ENCODE assay signal across 13 cellular contexts in the genomic region with DNA sequence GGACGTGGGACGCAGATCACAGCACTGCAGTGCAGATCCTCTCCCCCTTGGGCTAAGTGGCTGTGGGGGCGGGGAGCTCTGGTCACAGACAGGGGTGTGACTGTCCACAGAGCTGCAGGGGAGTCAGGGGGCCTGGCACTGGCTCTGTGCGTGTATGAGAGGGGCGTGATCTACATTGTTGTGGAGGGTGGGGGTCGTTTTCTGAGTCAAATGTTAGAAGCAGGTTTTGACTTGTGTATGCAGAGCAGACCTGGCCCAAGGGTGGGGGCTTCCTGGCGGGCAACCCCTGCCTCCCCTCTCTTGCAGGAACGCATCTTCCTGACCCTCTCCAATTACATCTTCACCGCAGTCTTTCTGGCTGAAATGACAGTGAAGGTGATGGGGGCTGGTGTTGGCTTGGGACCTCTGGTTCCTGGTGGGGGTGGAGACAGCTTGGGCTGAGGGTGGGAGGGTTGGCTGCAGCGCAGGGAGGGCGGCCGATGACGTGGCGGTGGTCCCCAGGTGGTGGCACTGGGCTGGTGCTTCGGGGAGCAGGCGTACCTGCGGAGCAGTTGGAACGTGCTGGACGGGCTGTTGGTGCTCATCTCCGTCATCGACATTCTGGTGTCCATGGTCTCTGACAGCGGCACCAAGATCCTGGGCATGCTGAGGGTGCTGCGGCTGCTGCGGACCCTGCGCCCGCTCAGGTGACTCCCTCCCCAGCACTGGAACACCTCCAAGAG. TPM values are rescaled to one million over a fixed set of nuclear protein-coding genes. Genes with fewer than 3 reads are reported as not detected.
DNase-seq lines count a peak whose midpoint lies in the region; ATAC-seq and TF ChIP-seq lines count a peak whose summit lies in the region.
"Had no signal": no experiment of that assay in that cellular context is flagged by ENCODE, and none has a peak within 500 bp of the region (broad histone marks: within the 10 kb centered on the region; RNA-seq: fewer than 3 reads in every experiment).

No MANE protein-coding gene starts in this region.

- H3K79me2 ChIP-seq in MM.1S (ENCODE audit: low read length) = no peaks in the 10 kb centered on the region

- no peak overlapping the region for H3K4me3 Mint-ChIP-seq in endothelial cell (ENCODE audit: unreplicated experiment)
- peak overlapping the region; percentile 16 for H3K4me3 Mint-ChIP-seq in nephron progenitor cell
- H3K4me3 Mint-ChIP-seq in activated T-cell treated with anti-CD3 and anti-CD28 coated beads, Interleukin-2, amount 50 U/mL, for 4 hours = no peak overlapping the region
- H3K4me3 Mint-ChIP-seq in naive thymus-derived CD4-positive, alpha-beta T cell = no peak overlapping the region
- H3K4me3 Mint-ChIP-seq: CD4-positive, alpha-beta memory T cell had no signal

- peaks cover 89% of the 10 kb centered on the region for H3K27me3 ChIP-seq in MM.1S (replicated peaks; ENCODE audit: insufficient read depth, low read length)
- no peaks in the 10 kb centered on the region for H3K27me3 ChIP-seq in naive thymus-derived CD4-positive, alpha-beta T cell (ENCODE audit: control insufficient read depth in 2 of 2, insufficient read depth in 2 of 2, low read length in 2 of 2)
- H3K27me3 ChIP-seq: BE2C had no signal

- H3K36me3 Mint-ChIP-seq in endothelial cell (ENCODE audit: low read depth, unreplicated experiment) = peaks cover 4% of the 10 kb centered on the region
- no peaks in the 10 kb centered on the region for H3K36me3 Mint-ChIP-seq in nephron progenitor cell (ENCODE audit: low read depth)
- no peaks in the 10 kb centered on the region for H3K36me3 Mint-ChIP-seq in activated T-cell treated with anti-CD3 and anti-CD28 coated beads, Interleukin-2, amount 50 U/mL, for 4 hours (ENCODE audit: insufficient read depth)
- no peaks in the 10 kb centered on the region for H3K36me3 Mint-ChIP-seq in naive thymus-derived CD4-positive, alpha-beta T cell
- H3K36me3 Mint-ChIP-seq: CD4-positive, alpha-beta memory T cell had no signal

- no peaks in the 10 kb centered on the region for H3K9me3 ChIP-seq in HEK293 (ENCODE audit: control insufficient read depth, insufficient read depth, low read depth, low read length)
- H3K9me3 ChIP-seq in MM.1S (replicated peaks; ENCODE audit: insufficient read depth, low read length) = no peaks in the 10 kb centered on the region
- no peaks in the 10 kb centered on the region for H3K9me3 ChIP-seq in naive thymus-derived CD4-positive, alpha-beta T cell (ENCODE audit: control insufficient read depth in 2 of 3, low read length in 3 of 3)
- H3K9me3 ChIP-seq: A549, BE2C had no signal

- H3K27ac ChIP-seq in HEK293 (ENCODE audit: extremely low read depth, low read depth, low read length) (no peak overlapping the region), MM.1S (ENCODE audit: low read length) (no peak overlapping the region)
- no peak overlapping the region for H3K27ac ChIP-seq in naive thymus-derived CD4-positive, alpha-beta T cell (ENCODE audit: low read depth, low read length)
- H3K27ac ChIP-seq: A549, C4-2B had no signal

- H3K27me3 Mint-ChIP-seq in endothelial cell (ENCODE audit: unreplicated experiment) = peaks cover 12% of the 10 kb centered on the region
- peaks cover 46% of the 10 kb centered on the region for H3K27me3 Mint-ChIP-seq in nephron progenitor cell (ENCODE audit: low read depth, poor library complexity)
- peaks cover 36% of the 10 kb centered on the region for H3K27me3 Mint-ChIP-seq in activated T-cell treated with anti-CD3 and anti-CD28 coated beads, Interleukin-2, amount 50 U/mL, for 4 hours (ENCODE audit: low read depth)
- peaks cover 0 to 31% (median 22%) of the 10 kb centered on the region in 5 donors for H3K27me3 Mint-ChIP-seq in naive thymus-derived CD4-positive, alpha-beta T cell

- CTCF ChIA-PET in HEK293 (lab: Yijun Ruan, JAX) = no interaction called here
- CTCF ChIA-PET in naive thymus-derived CD4-positive, alpha-beta T cell (lab: Charles Lee) = no interaction called here

- H3K36me3 ChIP-seq in HEK293 (ENCODE audit: control insufficient read depth in 2 of 2, insufficient read depth in 1 of 2, low read length in 2 of 2) = no peaks in the 10 kb centered on the region
- no peaks in the 10 kb centered on the region for H3K36me3 ChIP-seq in MM.1S (replicated peaks; ENCODE audit: insufficient read depth, low read length)
- no peaks in the 10 kb centered on the region for H3K36me3 ChIP-seq in naive thymus-derived CD4-positive, alpha-beta T cell (ENCODE audit: control insufficient read depth in 2 of 3, insufficient read depth in 3 of 3, low read length in 3 of 3)
- H3K36me3 ChIP-seq: BE2C had no signal

- H2AFZ ChIP-seq in MM.1S (ENCODE audit: low read length) = no peak overlapping the region

- TF ChIP-seq CTCF in HEK293 (tag by site-specific recombination; IDR thresholded peaks at IDR 0.05) (no peak), MM.1S (IDR thresholded peaks at IDR 0.05; ENCODE audit: low read length) (no peak), endothelial cell (IDR thresholded peaks at IDR 0.05; ENCODE audit: unreplicated experiment) (no peak), nephron progenitor cell (IDR thresholded peaks at IDR 0.05) (no peak)

- no peaks in the 10 kb centered on the region for H3K4me1 Mint-ChIP-seq in endothelial cell (ENCODE audit: unreplicated experiment)
- peaks cover 48% of the 10 kb centered on the region for H3K4me1 Mint-ChIP-seq in nephron progenitor cell
- no peaks in the 10 kb centered on the region for H3K4me1 Mint-ChIP-seq in activated T-cell treated with anti-CD3 and anti-CD28 coated beads, Interleukin-2, amount 50 U/mL, for 4 hours (ENCODE audit: low read depth)
- peaks cover 0 to 4% (median 0%) of the 10 kb centered on the region in 7 donors for H3K4me1 Mint-ChIP-seq in naive thymus-derived CD4-positive, alpha-beta T cell
- H3K4me1 Mint-ChIP-seq: CD4-positive, alpha-beta memory T cell had no signal

- no peaks in the 10 kb centered on the region for H4K20me1 ChIP-seq in MM.1S (ENCODE audit: insufficient read depth, low read length)

- peak overlapping the region; percentile 25 for H3K27ac Mint-ChIP-seq in endothelial cell (ENCODE audit: unreplicated experiment)
- H3K27ac Mint-ChIP-seq in nephron progenitor cell = no peak overlapping the region
- no peak overlapping the region for H3K27ac Mint-ChIP-seq in naive thymus-derived CD4-positive, alpha-beta T cell
- H3K27ac Mint-ChIP-seq: CD4-positive, alpha-beta memory T cell had no signal

- H3K9me3 Mint-ChIP-seq in endothelial cell (ENCODE audit: unreplicated experiment) (no peaks in the 10 kb centered on the region), nephron progenitor cell (no peaks in the 10 kb centered on the region)
- H3K9me3 Mint-ChIP-seq in activated T-cell treated with anti-CD3 and anti-CD28 coated beads, Interleukin-2, amount 50 U/mL, for 4 hours = no peaks in the 10 kb centered on the region
- peaks cover 0 to 2% (median 0%) of the 10 kb centered on the region in 11 donors for H3K9me3 Mint-ChIP-seq in naive thymus-derived CD4-positive, alpha-beta T cell
- H3K9me3 Mint-ChIP-seq: CD4-positive, alpha-beta memory T cell had no signal

- intact Hi-C loops in naive thymus-derived CD4-positive, alpha-beta T cell (cut with micrococcal nuclease) = no loop called here

- ATAC-seq in GM19324 (IDR thresholded peaks at IDR 0.05; ENCODE audit: low FRiP score, unreplicated experiment) = no peak
- no peak for ATAC-seq in activated T-cell treated with anti-CD3 and anti-CD28 coated beads, Interleukin-2, amount 50 U/mL, for 4 hours
- no peak for ATAC-seq in naive thymus-derived CD4-positive, alpha-beta T cell

- H3K4me3 ChIP-seq in HEK293 (ENCODE audit: low read depth, low read length) = no peak overlapping the region
- H3K4me3 ChIP-seq in MM.1S (ENCODE audit: low read length) = no peak overlapping the region
- H3K4me3 ChIP-seq in naive thymus-derived CD4-positive, alpha-beta T cell (ENCODE audit: low read length) = no peak overlapping the region
- H3K4me3 ChIP-seq: A549, K562 had no signal

- POLR2A ChIA-PET in HEK293 (lab: Yijun Ruan, JAX) = no interaction called here
- POLR2A ChIA-PET in naive thymus-derived CD4-positive, alpha-beta T cell (lab: Charles Lee) = no interaction called here

- H3K9me2 ChIP-seq in MM.1S (replicated peaks; ENCODE audit: insufficient read depth, low read length) = no peaks in the 10 kb centered on the region

- H3K9ac ChIP-seq in MM.1S (ENCODE audit: low read length) = no peak overlapping the region

- no peaks in the 10 kb centered on the region for H3K4me1 ChIP-seq in HEK293 (ENCODE audit: control insufficient read depth, insufficient read depth, low read length)
- no peaks in the 10 kb centered on the region for H3K4me1 ChIP-seq in MM.1S (ENCODE audit: low read length)
- no peaks in the 10 kb centered on the region for H3K4me1 ChIP-seq in naive thymus-derived CD4-positive, alpha-beta T cell (ENCODE audit: control insufficient read depth in 2 of 2, insufficient read depth in 2 of 2, low read length in 2 of 2)
- H3K4me1 ChIP-seq: A549 had no signal

- no peak for DNase-seq in MM.1S
- DNase-seq in endothelial cell (ENCODE audit: low spot score) = no peak
- no peak for DNase-seq in nephron progenitor cell
- no peak for DNase-seq in activated T-cell treated with anti-CD3 and anti-CD28 coated beads, Interleukin-2, amount 50 U/mL, for 4 hours
- DNase-seq in naive thymus-derived CD4-positive, alpha-beta T cell = no peak
- DNase-seq: CD4-positive, alpha-beta memory T cell; GF-D8 had no signal

- H3F3A ChIP-seq in MM.1S (ENCODE audit: insufficient read depth, low read length) = no peaks in the 10 kb centered on the region

- H3K4me2 ChIP-seq in MM.1S (ENCODE audit: low read depth, low read length) = peak overlapping the region; percentile 10; the same call in 1 of the 2 replicates
- H3K4me2 ChIP-seq: A549 had no signal

TF ChIP-seq in HEK293, 187 proteins besides CTCF, POLR2A, EP300 and RAD21 (continues in another document):
- TF ChIP-seq KLF1 (tag by site-specific recombination; IDR thresholded peaks at IDR 0.05) (peak; percentile 76), TCF7L2 (IDR thresholded peaks at IDR 0.05; ENCODE audit: borderline replicate concordance, low read depth, low read length) (no peak), ZNF707 (tag by site-specific recombination; IDR thresholded peaks at IDR 0.05) (no peak)

RNA-seq across cellular contexts. Expression of a gene that starts 32.0 kb away (rescaled TPM):
- total RNA-seq in endothelial cell (ENCODE audit: unreplicated experiment) = 0.67 TPM
- under 1 TPM; 0.26 to 0.63 (median 0.49) TPM for total RNA-seq in activated T-cell treated with anti-CD3 and anti-CD28 coated beads, Interleukin-2, amount 50 U/mL, for 4 hours
- 10 to 100 TPM in 1 of 5 experiments, 1 to 10 TPM in 2, under 1 TPM in 1, not detected in 1; 0.68 to 22.4 (median 1.3) TPM for total RNA-seq in naive thymus-derived CD4-positive, alpha-beta T cell
- not detected for polyA plus RNA-seq in naive thymus-derived CD4-positive, alpha-beta T cell
- polyA plus RNA-seq: CD4-positive, alpha-beta memory T cell had no signal

RNA-seq across cellular contexts. Expression of a gene that starts 42.2 kb away (rescaled TPM):
- not detected for total RNA-seq in endothelial cell (ENCODE audit: unreplicated experiment)
- under 1 TPM in 1 of 3 donors, not detected in 2; 0.03 TPM for total RNA-seq in activated T-cell treated with anti-CD3 and anti-CD28 coated beads, Interleukin-2, amount 50 U/mL, for 4 hours
- not detected for total RNA-seq in naive thymus-derived CD4-positive, alpha-beta T cell
- polyA plus RNA-seq in naive thymus-derived CD4-positive, alpha-beta T cell = not detected
- total RNA-seq: CD4-positive, alpha-beta memory T cell; K562 had no signal
- polyA plus RNA-seq: CD4-positive, alpha-beta memory T cell had no signal

RNA-seq across cellular contexts. Expression of a gene that starts 55.7 kb away (rescaled TPM):
- total RNA-seq in endothelial cell (ENCODE audit: unreplicated experiment) = 72.5 TPM
- total RNA-seq in activated T-cell treated with anti-CD3 and anti-CD28 coated beads, Interleukin-2, amount 50 U/mL, for 4 hours = 10 to 100 TPM in 2 of 3 donors, 1 to 10 TPM in 1; 6.5 to 16.9 (median 13.5) TPM
- 10 to 100 TPM; 14.3 to 19.4 (median 16.4) TPM for total RNA-seq in naive thymus-derived CD4-positive, alpha-beta T cell
- polyA plus RNA-seq in naive thymus-derived CD4-positive, alpha-beta T cell = 1 to 10 TPM; 3.7 to 5.6 TPM
